Comparison of ENCODE assay signal across 8 cellular contexts in genomic region chr18:77062518-77063003, GRCh38.
A peak's percentile ranks its signal among the peaks of the same experiment; 100 is the strongest.
DNase-seq lines count a peak whose midpoint lies in the region; ATAC-seq and TF ChIP-seq lines count a peak whose summit lies in the region.

No MANE protein-coding gene starts in this region.

- H3K4me3 ChIP-seq in breast epithelium, result no peak overlapping the region
- no peak overlapping the region for H3K4me3 ChIP-seq in fibroblast of lung (replicated peaks in 1 of 4; ENCODE audit: control extremely low read depth in 1 of 4, insufficient read depth in 1 of 4, low read depth in 3 of 4, low read length in 4 of 4)
- H3K4me3 ChIP-seq in suprapubic skin, result no peak overlapping the region

- H3K4me3 Mint-ChIP-seq in MCF 10A (ENCODE audit: unreplicated experiment), result no peak overlapping the region

- no TSS peak for BruUV-seq in MCF 10A (replicated peaks; lab: Mats Ljungman, UMichigan)

- H4K20me1 ChIP-seq in fibroblast of lung (ENCODE audit: control insufficient read depth, extremely low read depth, insufficient read depth, low read length), result no peaks in the 10 kb centered on the region

- H3K4me1 ChIP-seq in breast epithelium (peaks cover 0 to 4% of the 10 kb centered on the region in 2 donors), fibroblast of lung (ENCODE audit: control insufficient read depth, extremely low read depth, insufficient read depth, low read length) (peaks cover 15% of the 10 kb centered on the region), suprapubic skin (peaks cover 37% of the 10 kb centered on the region)

- H3K4me1 Mint-ChIP-seq in MCF 10A (ENCODE audit: insufficient read depth, unreplicated experiment), result peaks cover 25% of the 10 kb centered on the region

- POLR2A ChIA-PET in MCF 10A (lab: Yijun Ruan, JAX), result interaction anchor here (1.0 kb wide), 1 partner anchor 22 kb away, joined by 3 read pairs; no protein-coding TSS in a partner anchor

- no peaks in the 10 kb centered on the region for H3K27me3 Mint-ChIP-seq in MCF 10A (ENCODE audit: insufficient read depth, unreplicated experiment)

- peaks cover 18% of the 10 kb centered on the region for H3K36me3 Mint-ChIP-seq in MCF 10A (ENCODE audit: insufficient read depth, unreplicated experiment)

- 80% methylated on average over 12 of the region's 12 CpGs for WGBS in suprapubic skin

- TF ChIP-seq CTCF in breast epithelium (IDR thresholded peaks at IDR 0.05), result no peak
- TF ChIP-seq CTCF in MCF 10A (IDR thresholded peaks at IDR 0.05; ENCODE audit: unreplicated experiment), result no peak
- TF ChIP-seq CTCF in fibroblast of lung (conservative IDR thresholded peaks at IDR 0.05 in 1 of 2, IDR thresholded peaks at IDR 0.05 in 1 of 2; ENCODE audit: low read depth in 1 of 2, low read length in 2 of 2), result no peak
- no peak for TF ChIP-seq CTCF in suprapubic skin (IDR thresholded peaks at IDR 0.05)

- no peaks in the 10 kb centered on the region for H3K27me3 ChIP-seq in breast epithelium
- no peaks in the 10 kb centered on the region for H3K27me3 ChIP-seq in fibroblast of lung (ENCODE audit: control insufficient read depth, insufficient read depth, low read length)
- no peaks in the 10 kb centered on the region for H3K27me3 ChIP-seq in suprapubic skin

- DNase-seq in breast epithelium (ENCODE audit: low spot score in 2 of 2), result no peak
- no peak for DNase-seq in MCF 10A (ENCODE audit: unreplicated experiment)
- DNase-seq in activated CD4-positive, alpha-beta T cell treated with anti-CD3 and anti-CD28 coated beads for 4 hours, result peak; percentile 54 to 62
- DNase-seq in fibroblast of lung (ENCODE audit: low read depth in 2 of 2), result peak; percentile 74 to 96
- DNase-seq in suprapubic skin (ENCODE audit: low spot score in 2 of 2), result no peak
- no peak for DNase-seq in NCI-H2171 (lab: John Stamatoyannopoulos, UW)
- no peak for DNase-seq in NCI-H82 (lab: John Stamatoyannopoulos, UW)

- CTCF ChIA-PET in MCF 10A (lab: Yijun Ruan, JAX), result interaction anchor here (1.1 to 1.3 kb wide), 2 partner anchors 79 to 260 kb away, joined by 3 to 4 read pairs; no protein-coding TSS in a partner anchor

- H3K79me2 ChIP-seq in fibroblast of lung (ENCODE audit: control insufficient read depth, insufficient read depth, low read length), result no peaks in the 10 kb centered on the region

- no peak overlapping the region for H3K4me2 ChIP-seq in fibroblast of lung (ENCODE audit: extremely low read depth, insufficient read depth, low read length)

- no peak overlapping the region for H3K27ac Mint-ChIP-seq in MCF 10A (ENCODE audit: low read depth, unreplicated experiment)

- H2AFZ ChIP-seq in fibroblast of lung (ENCODE audit: low read length), result no peak overlapping the region

- intact Hi-C loops in breast epithelium (cut with DNase I; ENCODE audit: low total_unique reads) (loop anchor here (5.0 kb wide), 1 partner anchor 1690 kb away; no protein-coding TSS in a partner anchor), MCF 10A (cut with micrococcal nuclease) (no loop called here)

- peak; percentile 68 for ATAC-seq in HG03280 (IDR thresholded peaks at IDR 0.05; ENCODE audit: unreplicated experiment)

- H3K9me3 ChIP-seq in breast epithelium, result no peaks in the 10 kb centered on the region
- H3K9me3 ChIP-seq in fibroblast of lung (ENCODE audit: control insufficient read depth, insufficient read depth, low read depth, low read length), result no peaks in the 10 kb centered on the region
- no peaks in the 10 kb centered on the region for H3K9me3 ChIP-seq in suprapubic skin

- peak overlapping the region; percentile 41 to 60 for H3K27ac ChIP-seq in breast epithelium
- H3K27ac ChIP-seq in fibroblast of lung (ENCODE audit: insufficient read depth, low read length), result no peak overlapping the region
- H3K27ac ChIP-seq in suprapubic skin, result peak overlapping the region; percentile 75

- TF ChIP-seq POLR2A in breast epithelium (IDR thresholded peaks at IDR 0.05) (no peak), suprapubic skin (IDR thresholded peaks at IDR 0.05) (no peak)

- no peaks in the 10 kb centered on the region for H3K9me3 Mint-ChIP-seq in MCF 10A (ENCODE audit: unreplicated experiment)

- TF ChIP-seq EP300 in suprapubic skin (IDR thresholded peaks at IDR 0.05), result no peak

- no peaks in the 10 kb centered on the region for H3K36me3 ChIP-seq in breast epithelium
- H3K36me3 ChIP-seq in fibroblast of lung (ENCODE audit: control insufficient read depth, insufficient read depth, low read length), result no peaks in the 10 kb centered on the region
- H3K36me3 ChIP-seq in suprapubic skin, result peaks cover 20% of the 10 kb centered on the region

- H3K9ac ChIP-seq in fibroblast of lung (ENCODE audit: insufficient read depth, low read length), result no peak overlapping the region

Comparison
In these comparisons a context has a peak if more than half of its experiments do, and no peak if none do; other contexts are left out.
1. DNase-seq: peak in activated CD4-positive, alpha-beta T cell treated with anti-CD3 and anti-CD28 coated beads for 4 hours (2 of 2) and fibroblast of lung (2 of 2); none in breast epithelium (0 of 2), MCF 10A (single experiment), suprapubic skin (0 of 2), NCI-H2171 (single experiment) and NCI-H82 (single experiment).